In genomic region chr19:53165691-53166091, GRCh38 we compare ENCODE assay signal across 18 cellular contexts. TPM values are rescaled to one million over a fixed set of nuclear protein-coding genes. Genes with fewer than 3 reads are reported as not detected.
DNase-seq lines count a peak whose midpoint lies in the region; ATAC-seq, FAIRE-seq and TF ChIP-seq lines count a peak whose summit lies in the region.
"Had no signal": no experiment of that assay in that cellular context is flagged by ENCODE, and none has a peak within 500 bp of the region (broad histone marks: within the 10 kb centered on the region; RNA-seq: fewer than 3 reads in every experiment).

No MANE protein-coding gene starts in this region.

- H2AFZ ChIP-seq in HCT116 (ENCODE audit: low read depth, low read length, poor library complexity, severe bottlenecking) = no peak overlapping the region
- no peak overlapping the region for H2AFZ ChIP-seq in GM12878 (ENCODE audit: control insufficient read depth, low read depth, low read length)

- H3K27me3 ChIP-seq in BLaER1 (no peaks in the 10 kb centered on the region), HCT116 (ENCODE audit: insufficient read depth, low read length) (no peaks in the 10 kb centered on the region), GM12878 (replicated peaks in 1 of 2; ENCODE audit: control insufficient read depth in 2 of 2, insufficient read depth in 2 of 2, low read length in 1 of 2) (no peaks in the 10 kb centered on the region)

- H3K9me2 ChIP-seq in HCT116 (ENCODE audit: insufficient read depth) = no peaks in the 10 kb centered on the region

- no peak for FAIRE-seq in GM12878 (lab: Jason Lieb, UNC)

- ATAC-seq in HCT116 = no peak
- no peak for ATAC-seq in GM12878
- ATAC-seq in stimulated activated naive CD8-positive, alpha-beta T cell treated with anti-CD3 and anti-CD28 coated beads, Interleukin-15, Interleukin-2, amounts not matched to agents 100 U/mL and 50 U/mL, for 24 hours = no peak
- no peak for ATAC-seq in GM19023 (IDR thresholded peaks at IDR 0.05; ENCODE audit: unreplicated experiment)

- TF ChIP-seq CTCF in HCT116 (IDR thresholded peaks at IDR 0.05 in 2 of 3, conservative IDR thresholded peaks at IDR 0.05 in 1 of 3; ENCODE audit: borderline replicate concordance in 1 of 3, insufficient read depth in 1 of 3, low read depth in 2 of 3, low read length in 2 of 3) = no peak
- TF ChIP-seq CTCF in GM12878 (IDR thresholded peaks at IDR 0.05 in 2 of 3, conservative IDR thresholded peaks at IDR 0.05 in 1 of 3; ENCODE audit: control insufficient read depth in 2 of 3, extremely low read depth in 1 of 3, insufficient read depth in 1 of 3, low read depth in 3 of 3, low read length in 3 of 3) = no peak
- no peak for TF ChIP-seq CTCF in endothelial cell (IDR thresholded peaks at IDR 0.05; ENCODE audit: unreplicated experiment)
- TF ChIP-seq CTCF in CD14-positive monocyte (IDR thresholded peaks at IDR 0.05) = no peak

- TF ChIP-seq POLR2A in HCT116 (IDR thresholded peaks at IDR 0.05; ENCODE audit: borderline replicate concordance, extremely low read depth, insufficient read depth, insufficient read length) (no peak), GM12878 (IDR thresholded peaks at IDR 0.05; ENCODE audit: low read depth, low read length) (no peak)

- POLR2A ChIA-PET in HCT116 (lab: Charles Lee) (no interaction called here), GM12878 (lab: Charles Lee) (no interaction called here)

- BruUV-seq in HCT116 (replicated peaks; lab: Mats Ljungman, UMichigan) (no TSS peak), GM12878 (replicated peaks; lab: Mats Ljungman, UMichigan) (no TSS peak)

- peak overlapping the region; percentile 83 for H3K4me3 Mint-ChIP-seq in endothelial cell (ENCODE audit: unreplicated experiment)
- H3K4me3 Mint-ChIP-seq in CD14-positive monocyte = no peak overlapping the region
- H3K4me3 Mint-ChIP-seq: B cell; CD4-positive, alpha-beta memory T cell; H9 had no signal

- SMC1A ChIA-PET in GM12878 (lab: Charles Lee; ENCODE audit: uncharacterized antibody, unreplicated experiment) = no interaction called here

- H3K9me3 ChIP-seq in BLaER1 (peaks cover 87% of the 10 kb centered on the region), HCT116 (ENCODE audit: control insufficient read depth in 1 of 2, insufficient read depth in 1 of 2, low read depth in 1 of 2, low read length in 2 of 2) (peaks cover 12 to 22% of the 10 kb centered on the region in 2 experiments; a peak in 2 of 4 replicates), GM12878 (replicated peaks; ENCODE audit: control insufficient read depth, insufficient read depth, low read length) (peaks cover 8% of the 10 kb centered on the region)

- no peak overlapping the region for H3K4me2 ChIP-seq in BLaER1
- H3K4me2 ChIP-seq in HCT116 (ENCODE audit: low read length) = no peak overlapping the region
- H3K4me2 ChIP-seq in GM12878 (ENCODE audit: control insufficient read depth, insufficient read depth) = no peak overlapping the region

- H3K27ac ChIP-seq in BLaER1 (no peak overlapping the region), HCT116 (ENCODE audit: low read depth, low read length) (no peak overlapping the region), GM12878 (ENCODE audit: control insufficient read depth, insufficient read depth) (no peak overlapping the region)
- H3K27ac ChIP-seq: C4-2B had no signal

- H3K4me1 ChIP-seq in BLaER1 (no peaks in the 10 kb centered on the region), HCT116 (ENCODE audit: control insufficient read depth in 1 of 2, insufficient read depth in 2 of 2, low read length in 2 of 2) (no peaks in the 10 kb centered on the region), GM12878 (ENCODE audit: control insufficient read depth, insufficient read depth, low read length) (no peaks in the 10 kb centered on the region)

- H3K4me3 ChIP-seq in BLaER1 = peak overlapping the region; percentile 39
- H3K4me3 ChIP-seq in HCT116 (replicated peaks in 1 of 2; ENCODE audit: low read depth in 1 of 2, low read length in 2 of 2) = no peak overlapping the region
- no peak overlapping the region for H3K4me3 ChIP-seq in GM12878

- TF ChIP-seq EP300 in GM12878 (IDR thresholded peaks at IDR 0.05; ENCODE audit: borderline replicate concordance in 1 of 2, control insufficient read depth in 1 of 2, low read depth in 2 of 2, low read length in 2 of 2) = no peak

- no peak overlapping the region for H3K9ac ChIP-seq in BLaER1
- H3K9ac ChIP-seq in HCT116 (ENCODE audit: low read length) = no peak overlapping the region
- H3K9ac ChIP-seq in GM12878 (ENCODE audit: control insufficient read depth, insufficient read depth, low read length) = no peak overlapping the region

- H4K20me1 ChIP-seq in BLaER1 (no peaks in the 10 kb centered on the region), HCT116 (ENCODE audit: insufficient read depth) (no peaks in the 10 kb centered on the region), GM12878 (ENCODE audit: control insufficient read depth, insufficient read depth) (no peaks in the 10 kb centered on the region)

- no peaks in the 10 kb centered on the region for H3K27me3 Mint-ChIP-seq in endothelial cell (ENCODE audit: unreplicated experiment)
- H3K27me3 Mint-ChIP-seq in CD14-positive monocyte (ENCODE audit: low read depth in 3 of 3) = peaks cover 0 to 2% (median 2%) of the 10 kb centered on the region in 3 donors
- H3K27me3 Mint-ChIP-seq: B cell; CD4-positive, alpha-beta memory T cell had no signal

- intact Hi-C loops in HCT116 (cut with micrococcal nuclease) = no loop called here
- intact Hi-C loops in GM12878 (cut with micrococcal nuclease; ENCODE audit: unreplicated experiment) = no loop called here
- intact Hi-C loops in CD14-positive monocyte (cut with micrococcal nuclease) = no loop called here

- in situ Hi-C loops in GM12878 (cut with MboI) = no loop called here

- DNase-seq in HCT116 (ENCODE audit: low read depth, low spot score) (no peak), GM12878 (ENCODE audit: low read depth, low spot score) (no peak), endothelial cell (ENCODE audit: low spot score) (no peak), NCI-H2171 (lab: John Stamatoyannopoulos, UW) (no peak), CD14-positive monocyte (ENCODE audit: low spot score) (no peak)
- DNase-seq in stimulated activated naive CD8-positive, alpha-beta T cell treated with anti-CD3 and anti-CD28 coated beads, Interleukin-15, Interleukin-2, amounts not matched to agents 100 U/mL and 50 U/mL, for 24 hours = no peak
- DNase-seq: CD4-positive, alpha-beta memory T cell; DMS153; DMS79; GDM1; GOT3; H9 had no signal

- RAD21 ChIA-PET in HCT116 (lab: Charles Lee; ENCODE audit: low non-redundant PET in 1 of 2, low total read pairs in 2 of 2, uncharacterized antibody in 2 of 2, unreplicated experiment in 2 of 2) = no interaction called here
- RAD21 ChIA-PET in GM12878 (lab: Charles Lee; ENCODE audit: unreplicated experiment) = no interaction called here

- H3K79me2 ChIP-seq in HCT116 (ENCODE audit: insufficient read depth, low read length) (no peaks in the 10 kb centered on the region), GM12878 (ENCODE audit: control insufficient read depth, insufficient read depth, low read length) (no peaks in the 10 kb centered on the region)

- H3K9me3 Mint-ChIP-seq in endothelial cell (ENCODE audit: unreplicated experiment) (peaks cover 5% of the 10 kb centered on the region), CD14-positive monocyte (peaks cover 28 to 83% (median 76%) of the 10 kb centered on the region in 7 donors)

- H3K36me3 ChIP-seq in BLaER1 (peaks cover 57% of the 10 kb centered on the region), HCT116 (ENCODE audit: control insufficient read depth in 1 of 2, insufficient read depth in 2 of 2, low read length in 2 of 2) (no peaks in the 10 kb centered on the region), GM12878 (ENCODE audit: control insufficient read depth in 2 of 2, insufficient read depth in 2 of 2, low read length in 1 of 2) (no peaks in the 10 kb centered on the region)

- H3K27ac Mint-ChIP-seq in endothelial cell (ENCODE audit: unreplicated experiment) (no peak overlapping the region), CD14-positive monocyte (no peak overlapping the region)
- H3K27ac Mint-ChIP-seq: B cell; CD4-positive, alpha-beta memory T cell; H9 had no signal

- TF ChIP-seq RAD21 in HCT116 (IDR thresholded peaks at IDR 0.05; ENCODE audit: low read depth) (no peak), GM12878 (IDR thresholded peaks at IDR 0.05; ENCODE audit: insufficient read depth, low read depth, low read length) (no peak)

- no peaks in the 10 kb centered on the region for H3K4me1 Mint-ChIP-seq in endothelial cell (ENCODE audit: unreplicated experiment)
- no peaks in the 10 kb centered on the region for H3K4me1 Mint-ChIP-seq in CD14-positive monocyte
- H3K4me1 Mint-ChIP-seq: B cell; CD4-positive, alpha-beta memory T cell; H9 had no signal

- H3K36me3 Mint-ChIP-seq in endothelial cell (ENCODE audit: low read depth, unreplicated experiment) (peaks cover 34% of the 10 kb centered on the region), CD14-positive monocyte (peaks cover 5 to 6% of the 10 kb centered on the region in 2 donors)

- 34% methylated on average over 3 of the region's 3 CpGs for WGBS in GM12878 (ENCODE audit: insufficient coverage, insufficient replicate concordance, low lambda C conversion rate, missing lambda C conversion rate)

- CTCF ChIA-PET in HCT116 (lab: Charles Lee) = no interaction called here
- CTCF ChIA-PET in GM12878 (lab: Yijun Ruan, JAX) = no interaction called here

RNA-seq across cellular contexts. Expression of gene ZNF347, which starts 6.8 kb away (rescaled TPM):
- total RNA-seq in HCT116 (2021; ENCODE audit: unreplicated experiment) (0.17 TPM), GM12878 (2014; rRNA removed) (1.8 and 2.5 TPM in 2 replicates), GM12878 (2014; rRNA removed; fragmentation: Illumina TruSeq; extraction: Trizol) (3.3 and 3.5 TPM in 2 replicates), GM12878 (2021) (2.7 and 3.4 TPM in 2 replicates), endothelial cell (ENCODE audit: unreplicated experiment) (14.9 TPM)
- polyA plus RNA-seq in HCT116 (2012) = not detected in 2 replicates
- total RNA-seq in GM12878 (2013; cell fraction: nucleolus; rRNA removed) = 8.9 and 10.7 TPM in 2 replicates
- 3.0 TPM for polyA plus RNA-seq in GM12878 (2011; ENCODE audit: low read depth)
- polyA plus RNA-seq in GM12878 (2011; rRNA removed) (0.75 and 0.84 TPM in 2 replicates), GM12878 (2014; fragmentation: Illumina TruSeq; extraction: Trizol) (1.6 and 1.9 TPM in 2 replicates), GM12878 (2014; fragmentation: Nextera tagmentation; extraction: Ambion mirVana) (1 to 10 TPM in 1 of 2 experiments, under 1 TPM in 1; 0.61 to 2.0 TPM), GM12878 (2014; rRNA removed) (1.0 and 2.9 TPM in 2 replicates), GM12878 (2016; fragmentation: Nextera tagmentation; extraction: Ambion mirVana) (1 to 10 TPM; 1.1 to 1.6 TPM), CD14-positive monocyte (1 to 10 TPM; 2.0 to 3.3 TPM)
- 0.22 and 0.32 TPM in 2 replicates for polyA plus RNA-seq in GM12878 (2011; cell fraction: cytosol; rRNA removed)
- polyA plus RNA-seq in GM12878 (2011; cell fraction: nucleus; rRNA removed) = 0.54 and 1.0 TPM in 2 replicates
- 2.3 and 2.8 TPM in 2 replicates for polyA plus RNA-seq in GM12878 (2012)
- 1.0 and 1.5 TPM in 2 replicates for polyA minus RNA-seq in GM12878 (2011; rRNA and poly(A)+ RNA removed)
- 0.21 and 0.27 TPM in 2 replicates for polyA minus RNA-seq in GM12878 (2011; cell fraction: cytosol; rRNA and poly(A)+ RNA removed)
- polyA minus RNA-seq in GM12878 (2011; cell fraction: nucleus; rRNA and poly(A)+ RNA removed) = 0.24 and 1.1 TPM in 2 replicates
- total RNA-seq: HT-29 had no signal

RNA-seq across cellular contexts. Expression of gene ZNF665, which starts 27.5 kb away (rescaled TPM):
- total RNA-seq in HCT116 (2021; ENCODE audit: unreplicated experiment) (0.44 TPM), GM12878 (2014; rRNA removed) (0.65 and 0.96 TPM in 2 replicates), GM12878 (2014; rRNA removed; fragmentation: Illumina TruSeq; extraction: Trizol) (2.5 and 3.0 TPM in 2 replicates), GM12878 (2021) (1.3 and 1.4 TPM in 2 replicates), endothelial cell (ENCODE audit: unreplicated experiment) (3.8 TPM)
- 0.42 and 0.49 TPM in 2 replicates for polyA plus RNA-seq in HCT116 (2012)
- total RNA-seq in GM12878 (2013; cell fraction: nucleolus; rRNA removed) = 0.15 and 0.31 TPM in 2 replicates
- polyA plus RNA-seq in GM12878 (2011; ENCODE audit: low read depth) = 6.7 TPM
- polyA plus RNA-seq in GM12878 (2011; rRNA removed) (0.06 and 0.20 TPM in 2 replicates), GM12878 (2014; fragmentation: Illumina TruSeq; extraction: Trizol) (2.6 and 3.0 TPM in 2 replicates), GM12878 (2014; fragmentation: Nextera tagmentation; extraction: Ambion mirVana) (1 to 10 TPM; 1.5 to 2.0 TPM), GM12878 (2014; rRNA removed) (0.88 and 0.98 TPM in 2 replicates), GM12878 (2016; fragmentation: Nextera tagmentation; extraction: Ambion mirVana) (1 to 10 TPM; 1.3 to 1.5 TPM), CD14-positive monocyte (under 1 TPM; 0.68 to 0.88 TPM)
- polyA plus RNA-seq in GM12878 (2011; cell fraction: cytosol; rRNA removed) = 0.03 and 0.07 TPM in 2 replicates
- 0.16 TPM in 1 of 2 replicates, not detected in the other for polyA plus RNA-seq in GM12878 (2011; cell fraction: nucleus; rRNA removed)
- polyA plus RNA-seq in GM12878 (2012) = 2.1 and 2.5 TPM in 2 replicates
- polyA minus RNA-seq in GM12878 (2011; rRNA and poly(A)+ RNA removed) = not detected in 2 replicates
- not detected in 2 replicates for polyA minus RNA-seq in GM12878 (2011; cell fraction: cytosol; rRNA and poly(A)+ RNA removed)
- polyA minus RNA-seq in GM12878 (2011; cell fraction: nucleus; rRNA and poly(A)+ RNA removed) = not detected in 2 replicates
- total RNA-seq: A172, HT-29 had no signal

RNA-seq across cellular contexts. Expression of gene ZNF415, which starts 33.0 kb away (rescaled TPM):
- not detected for total RNA-seq in HCT116 (2021; ENCODE audit: unreplicated experiment)
- polyA plus RNA-seq in HCT116 (2012) = not detected in 2 replicates
- total RNA-seq in GM12878 (2013; cell fraction: nucleolus; rRNA removed) = 0.17 and 0.95 TPM in 2 replicates
- 0.06 TPM in 1 of 2 replicates, not detected in the other for total RNA-seq in GM12878 (2014; rRNA removed)
- 0.13 TPM in 1 of 2 replicates, not detected in the other for total RNA-seq in GM12878 (2014; rRNA removed; fragmentation: Illumina TruSeq; extraction: Trizol)
- total RNA-seq in GM12878 (2021) = not detected in 2 replicates
- 0.12 TPM for polyA plus RNA-seq in GM12878 (2011; ENCODE audit: low read depth)
- 0.03 TPM in 1 of 2 replicates, not detected in the other for polyA plus RNA-seq in GM12878 (2011; rRNA removed)
- not detected in 2 replicates for polyA plus RNA-seq in GM12878 (2011; cell fraction: cytosol; rRNA removed)
- not detected in 2 replicates for polyA plus RNA-seq in GM12878 (2011; cell fraction: nucleus; rRNA removed)
- polyA plus RNA-seq in GM12878 (2012) = 0.31 and 0.42 TPM in 2 replicates
- polyA plus RNA-seq in GM12878 (2014; fragmentation: Illumina TruSeq; extraction: Trizol) = 0.04 TPM in 1 of 2 replicates, not detected in the other
- not detected for polyA plus RNA-seq in GM12878 (2014; fragmentation: Nextera tagmentation; extraction: Ambion mirVana)
- not detected in 2 replicates for polyA plus RNA-seq in GM12878 (2014; rRNA removed)
- not detected for polyA plus RNA-seq in GM12878 (2016; fragmentation: Nextera tagmentation; extraction: Ambion mirVana)
- not detected in 2 replicates for polyA minus RNA-seq in GM12878 (2011; rRNA and poly(A)+ RNA removed)
- polyA minus RNA-seq in GM12878 (2011; cell fraction: cytosol; rRNA and poly(A)+ RNA removed) = not detected in 2 replicates
- not detected in 2 replicates for polyA minus RNA-seq in GM12878 (2011; cell fraction: nucleus; rRNA and poly(A)+ RNA removed)
- total RNA-seq in endothelial cell (ENCODE audit: unreplicated experiment) = 8.7 TPM
- polyA plus RNA-seq in CD14-positive monocyte = under 1 TPM in 1 of 2 donors, not detected in 1; 0.17 TPM
- total RNA-seq: HT-29 had no signal
